In the genomic region with DNA sequence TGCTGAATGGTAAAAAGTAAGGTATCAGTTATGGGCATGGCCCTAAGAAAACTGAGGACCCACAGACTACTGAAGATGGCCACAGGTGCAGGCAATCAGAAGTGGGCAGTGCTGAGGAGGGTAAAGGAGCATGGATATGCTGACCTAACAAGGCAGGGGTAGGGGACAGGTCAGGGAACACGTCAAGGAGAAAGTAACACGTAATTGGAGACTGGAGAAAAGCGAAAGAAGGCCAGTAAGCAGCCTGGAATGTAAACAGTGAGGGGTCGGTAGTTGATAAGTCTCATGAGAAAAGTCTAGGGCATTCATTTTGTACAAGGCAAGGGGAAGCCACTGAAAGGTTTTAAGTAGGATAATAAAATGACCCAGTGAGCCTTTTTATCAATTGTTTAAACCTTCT, we compare ENCODE assay signal across 14 cellular contexts.
DNase-seq lines count a peak whose midpoint lies in the region; ATAC-seq and TF ChIP-seq lines count a peak whose summit lies in the region.
"Had no signal": no experiment of that assay in that cellular context is flagged by ENCODE, and none has a peak within 500 bp of the region (broad histone marks: within the 10 kb centered on the region; RNA-seq: fewer than 3 reads in every experiment).

No MANE protein-coding gene starts in this region.

- peaks cover 0 to 5% (median 0%) of the 10 kb centered on the region in 4 donors for H3K9me3 ChIP-seq in tibial nerve

- TF ChIP-seq CTCF in HFF-Myc (IDR thresholded peaks at IDR 0.05; ENCODE audit: low read depth, low read length, missing control alignments) (no peak), brain microvascular endothelial cell (IDR thresholded peaks at IDR 0.05; ENCODE audit: low read depth, low read length, missing control alignments) (no peak), tibial nerve (IDR thresholded peaks at IDR 0.05) (no peak)

- in situ Hi-C loops in ACHN (cut with HindIII; ENCODE audit: low pct_ligation_motif_present, low pct_unique_long_range_greater_than_20kb, low sequenced_read_pairs) (no loop called here), brain microvascular endothelial cell (cut with HindIII; ENCODE audit: low pct_ligation_motif_present, low sequenced_read_pairs) (no loop called here)

- no peaks in the 10 kb centered on the region for H3K4me1 ChIP-seq in tibial nerve

- H3K27ac ChIP-seq in brain microvascular endothelial cell (peak overlapping the region; percentile 42), tibial nerve (no peak overlapping the region), caudate nucleus (ENCODE audit: low read depth, low read length) (no peak overlapping the region)

- H3K27me3 ChIP-seq in brain microvascular endothelial cell (replicated peaks) (no peaks in the 10 kb centered on the region), tibial nerve (no peaks in the 10 kb centered on the region)

- ATAC-seq in HG03521 (IDR thresholded peaks at IDR 0.05; ENCODE audit: unreplicated experiment) (no peak), HG03460 (IDR thresholded peaks at IDR 0.05; ENCODE audit: unreplicated experiment) (no peak)
- ATAC-seq: activated CD4-positive, CD25-positive, alpha-beta regulatory T cell treated with anti-CD3 and anti-CD28 coated beads, Interleukin-2, amount 50 U/mL, for 24 hours; activated T-cell treated with anti-CD3 and anti-CD28 coated beads, Interleukin-2, amount 50 U/mL, for 4 hours had no signal

- peak; percentile 39 for DNase-seq in ACHN
- DNase-seq in HFF-Myc (ENCODE audit: extremely low read depth, low read depth), result peak; percentile 37
- peak; percentile 92 for DNase-seq in brain microvascular endothelial cell
- peak; percentile 68 for DNase-seq in kidney tubule cell (ENCODE audit: low spot score)
- DNase-seq in tibial nerve (ENCODE audit: low spot score in 2 of 2), result no peak
- no peak for DNase-seq in caudate nucleus (lab: John Stamatoyannopoulos, UW)
- DNase-seq: activated T-cell treated with anti-CD3 and anti-CD28 coated beads, Interleukin-2, amount 50 U/mL, for 4 hours; central memory CD4-positive, alpha-beta T cell; NCI-H1092; NCI-H524 treated with DMSO at 0.1 percent for 48 hours; substantia nigra had no signal

- H3K36me3 ChIP-seq in brain microvascular endothelial cell (replicated peaks) (no peaks in the 10 kb centered on the region), tibial nerve (peaks cover 0 to 12% (median 0%) of the 10 kb centered on the region in 3 donors)

- TF ChIP-seq POLR2A in tibial nerve (IDR thresholded peaks at IDR 0.05), result no peak

- no peak overlapping the region for H3K4me3 ChIP-seq in HFF-Myc (replicated peaks; ENCODE audit: low read depth, low read length)
- no peak overlapping the region for H3K4me3 ChIP-seq in brain microvascular endothelial cell (ENCODE audit: low read depth, low read length)
- no peak overlapping the region for H3K4me3 ChIP-seq in tibial nerve

- no peak for TF ChIP-seq EP300 in tibial nerve (IDR thresholded peaks at IDR 0.05)

- WGBS in tibial nerve, 2 donors, result 23 to 56% methylated on average over 4 of the region's 4 CpGs

Comparison
In these comparisons a context has a peak if more than half of its experiments do, and no peak if none do; other contexts are left out.
1. DNase-seq: peak in ACHN (single experiment), HFF-Myc (single experiment), brain microvascular endothelial cell (single experiment) and kidney tubule cell (single experiment); none in tibial nerve (0 of 2) and caudate nucleus (0 of 61).